Comparison of ENCODE assay signal across 1 cellular context in genomic region chr12:119669744-119670472, GRCh38.
TF ChIP-seq lines count a peak whose summit lies in the region.

No MANE protein-coding gene starts in this region.

TF ChIP-seq in GM23338, 12 proteins besides CTCF, POLR2A, EP300 and RAD21 (continued from another document):
- TF ChIP-seq ZNF462 (CRISPR knock-in tag; IDR thresholded peaks at IDR 0.05) (no peak), ETS1 (IDR thresholded peaks at IDR 0.05) (no peak), NANOG (IDR thresholded peaks at IDR 0.05; ENCODE audit: borderline replicate concordance) (no peak), JUNB (IDR thresholded peaks at IDR 0.05; ENCODE audit: unreplicated experiment) (no peak), POLR2AphosphoS5 (IDR thresholded peaks at IDR 0.05; ENCODE audit: low read depth) (no peak), ZNF331 (CRISPR knock-in tag; IDR thresholded peaks at IDR 0.05; ENCODE audit: low read depth) (no peak), STAT1 (IDR thresholded peaks at IDR 0.05; ENCODE audit: unreplicated experiment) (no peak), CREB1 (CRISPR knock-in tag; IDR thresholded peaks at IDR 0.05; ENCODE audit: low read depth) (no peak)
TF ChIP-seq in GM23338: peak in this region for 0.
